Comparison of ENCODE assay signal across 12 cellular contexts in the genomic region with DNA sequence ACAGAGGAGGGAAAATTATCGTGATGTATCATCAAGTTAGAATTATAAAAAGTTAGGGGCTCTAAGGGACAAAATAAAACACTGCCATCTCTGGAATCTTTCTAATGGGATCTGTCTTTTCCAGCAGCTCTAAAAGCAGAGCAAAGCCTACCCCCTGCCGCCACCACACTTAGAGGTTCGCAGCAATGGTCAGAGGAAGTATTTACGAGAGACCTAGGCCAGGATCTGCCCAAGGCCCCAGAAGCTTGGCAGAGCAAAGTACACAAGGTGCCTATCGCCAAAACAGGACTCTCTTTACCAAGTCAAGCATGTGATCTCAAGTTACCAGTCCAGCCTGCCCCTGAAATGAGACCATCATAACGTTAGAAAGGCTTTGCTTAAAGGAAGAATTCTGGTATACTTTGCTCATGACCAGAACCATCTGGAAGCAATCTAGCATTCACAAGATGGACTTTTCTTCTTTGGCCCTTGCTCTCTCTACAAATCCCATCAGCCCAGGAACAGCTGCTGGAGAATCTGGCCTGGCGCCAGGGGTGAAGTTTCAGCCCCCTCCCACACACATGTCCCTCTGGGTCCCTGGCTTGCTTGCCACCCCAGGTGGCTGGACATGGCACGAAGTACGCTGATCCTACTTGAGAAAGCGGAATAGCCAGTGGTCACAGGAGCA.
DNase-seq lines count a peak whose midpoint lies in the region; ATAC-seq and TF ChIP-seq lines count a peak whose summit lies in the region.
"Had no signal": no experiment of that assay in that cellular context is flagged by ENCODE, and none has a peak within 500 bp of the region (broad histone marks: within the 10 kb centered on the region; RNA-seq: fewer than 3 reads in every experiment).

No MANE protein-coding gene starts in this region.

- DNase-seq in EH (ENCODE audit: low read depth) (peak; percentile 48), NCI-H82 treated with DMSO at 0.1 percent for 48 hours (lab: John Stamatoyannopoulos, UW; ENCODE audit: unreplicated experiment) (peak; percentile 70), fibroblast of the aortic adventitia (ENCODE audit: low read depth) (peak; percentile 40)
- no peak for DNase-seq in effector memory CD4-positive, alpha-beta T cell
- no peak for DNase-seq in CD4-positive, alpha-beta memory T cell
- DNase-seq in activated CD4-positive, CD25-positive, alpha-beta regulatory T cell treated with anti-CD3 and anti-CD28 coated beads, Interleukin-2, amount 50 U/mL, for 72 hours: no peak
- DNase-seq: activated CD4-positive, alpha-beta T cell treated with anti-CD3 and anti-CD28 coated beads, Interleukin-2, amount 50 U/mL, for 1 hour; brain microvascular endothelial cell had no signal

- no peak for ATAC-seq in GM21360 (IDR thresholded peaks at IDR 0.05; ENCODE audit: unreplicated experiment)
- ATAC-seq: esophagus mucosa had no signal

- CTCF ChIA-PET in CD4-positive, alpha-beta memory T cell (lab: Charles Lee; ENCODE audit: partially characterized antibody): no interaction called here

- peaks cover 6% of the 10 kb centered on the region for H3K4me1 ChIP-seq in rectal smooth muscle tissue (ENCODE audit: control insufficient read depth, insufficient read depth, low read length)
- H3K4me1 ChIP-seq in effector memory CD4-positive, alpha-beta T cell (ENCODE audit: control insufficient read depth, insufficient read depth, low read length, poor library complexity, severe bottlenecking): no peaks in the 10 kb centered on the region
- H3K4me1 ChIP-seq in CD4-positive, alpha-beta memory T cell (ENCODE audit: insufficient read depth, low read length): no peaks in the 10 kb centered on the region

- no peak overlapping the region for H3K4me3 Mint-ChIP-seq in CD4-positive, alpha-beta memory T cell

- peak overlapping the region; percentile 10 for H3K27ac ChIP-seq in rectal smooth muscle tissue (ENCODE audit: low read depth, low read length)
- no peak overlapping the region for H3K27ac ChIP-seq in effector memory CD4-positive, alpha-beta T cell (ENCODE audit: insufficient read depth, low read length, poor library complexity, severe bottlenecking)
- no peak overlapping the region for H3K27ac ChIP-seq in CD4-positive, alpha-beta memory T cell (ENCODE audit: low read depth, low read length)
- H3K27ac ChIP-seq: BLaER1 treated with 17β-estradiol and CSF1 and Interleukin-3, amounts not matched to agents 10 nM and 100 nM; brain microvascular endothelial cell had no signal

- no peak overlapping the region for H3K9ac ChIP-seq in rectal smooth muscle tissue (ENCODE audit: low read length)
- H3K9ac ChIP-seq: BLaER1 treated with 17β-estradiol and CSF1 and Interleukin-3, amounts not matched to agents 10 nM and 100 nM had no signal

- H3K4me3 ChIP-seq in fibroblast of the aortic adventitia (ENCODE audit: low read depth, low read length) (no peak overlapping the region), rectal smooth muscle tissue (ENCODE audit: low read length) (no peak overlapping the region)
- H3K4me3 ChIP-seq in effector memory CD4-positive, alpha-beta T cell (ENCODE audit: insufficient read depth, low read depth, low read length, poor library complexity, severe bottlenecking): no peak overlapping the region
- no peak overlapping the region for H3K4me3 ChIP-seq in CD4-positive, alpha-beta memory T cell (ENCODE audit: low read length in 2 of 2)
- H3K4me3 ChIP-seq: BLaER1 treated with 17β-estradiol and CSF1 and Interleukin-3, amounts not matched to agents 10 nM and 100 nM had no signal

- H3K36me3 ChIP-seq in rectal smooth muscle tissue (ENCODE audit: control insufficient read depth, insufficient read depth, low read length): no peaks in the 10 kb centered on the region
- H3K36me3 ChIP-seq in effector memory CD4-positive, alpha-beta T cell (ENCODE audit: control insufficient read depth, insufficient read depth, low read length): no peaks in the 10 kb centered on the region
- no peaks in the 10 kb centered on the region for H3K36me3 ChIP-seq in CD4-positive, alpha-beta memory T cell (ENCODE audit: insufficient read depth, low read length)
- H3K36me3 ChIP-seq: BLaER1 treated with 17β-estradiol and CSF1 and Interleukin-3, amounts not matched to agents 10 nM and 100 nM; brain microvascular endothelial cell had no signal

- no peaks in the 10 kb centered on the region for H3K9me3 Mint-ChIP-seq in CD4-positive, alpha-beta memory T cell

- no peaks in the 10 kb centered on the region for H3K36me3 Mint-ChIP-seq in CD4-positive, alpha-beta memory T cell

- H3K4me1 Mint-ChIP-seq in CD4-positive, alpha-beta memory T cell: no peaks in the 10 kb centered on the region

- H3K27me3 Mint-ChIP-seq in CD4-positive, alpha-beta memory T cell: no peaks in the 10 kb centered on the region

- POLR2A ChIA-PET in CD4-positive, alpha-beta memory T cell (lab: Charles Lee; ENCODE audit: partially characterized antibody): no interaction called here

- no peaks in the 10 kb centered on the region for H3K27me3 ChIP-seq in rectal smooth muscle tissue (ENCODE audit: control insufficient read depth, insufficient read depth, low read length)
- no peaks in the 10 kb centered on the region for H3K27me3 ChIP-seq in effector memory CD4-positive, alpha-beta T cell (replicated peaks; ENCODE audit: control insufficient read depth, insufficient read depth, low read length, poor library complexity, severe bottlenecking)
- no peaks in the 10 kb centered on the region for H3K27me3 ChIP-seq in CD4-positive, alpha-beta memory T cell (ENCODE audit: insufficient read depth, low read length)
- H3K27me3 ChIP-seq: BLaER1 treated with 17β-estradiol and CSF1 and Interleukin-3, amounts not matched to agents 10 nM and 100 nM; brain microvascular endothelial cell had no signal

- TF ChIP-seq CTCF in fibroblast of the aortic adventitia (IDR thresholded peaks at IDR 0.05; ENCODE audit: insufficient read depth, low read length): no peak

- H3K9me3 ChIP-seq in effector memory CD4-positive, alpha-beta T cell (ENCODE audit: control insufficient read depth, low read length): no peaks in the 10 kb centered on the region
- no peaks in the 10 kb centered on the region for H3K9me3 ChIP-seq in CD4-positive, alpha-beta memory T cell (ENCODE audit: control insufficient read depth in 1 of 2, low read length in 2 of 2)
- H3K9me3 ChIP-seq: BLaER1 treated with 17β-estradiol and CSF1 and Interleukin-3, amounts not matched to agents 10 nM and 100 nM had no signal

- H3K27ac Mint-ChIP-seq in CD4-positive, alpha-beta memory T cell: no peak overlapping the region

- intact Hi-C loops in CD4-positive, alpha-beta memory T cell (cut with micrococcal nuclease): no loop called here

Comparison
In these comparisons a context has a peak if more than half of its experiments do, and no peak if none do; other contexts are left out.
1. DNase-seq: peak in EH (single experiment), NCI-H82 treated with DMSO at 0.1 percent for 48 hours (single experiment) and fibroblast of the aortic adventitia (single experiment); none in effector memory CD4-positive, alpha-beta T cell (0 of 3), CD4-positive, alpha-beta memory T cell (0 of 5) and activated CD4-positive, CD25-positive, alpha-beta regulatory T cell treated with anti-CD3 and anti-CD28 coated beads, Interleukin-2, amount 50 U/mL, for 72 hours (single experiment).